In genomic region chr9:83912194-83912593, GRCh38 we compare ENCODE assay signal across 8 cellular contexts. TPM values are rescaled to one million over a fixed set of nuclear protein-coding genes. Genes with fewer than 3 reads are reported as not detected.
DNase-seq lines count a peak whose midpoint lies in the region; ATAC-seq, FAIRE-seq and TF ChIP-seq lines count a peak whose summit lies in the region.
"Not testable (repeated sequence)": the region's sequence is repeated elsewhere in the genome, so short reads cannot be mapped to it uniquely, and the experiment has no call there.

No MANE protein-coding gene starts in this region.

- peak; percentile 62 for ATAC-seq in GM19372 (IDR thresholded peaks at IDR 0.05; ENCODE audit: low read depth, unreplicated experiment)
- ATAC-seq in HG03457 (IDR thresholded peaks at IDR 0.05; ENCODE audit: unreplicated experiment) = peak; percentile 65
- ATAC-seq in activated CD8-positive, alpha-beta T cell treated with anti-CD3 and anti-CD28 coated beads for 36 hours = peak; percentile 67

- not testable (repeated sequence) for H3K4me1 Mint-ChIP-seq in CD4-positive, alpha-beta memory T cell; activated CD8-positive, alpha-beta T cell treated with anti-CD3 and anti-CD28 coated beads for 36 hours (ENCODE audit: low read depth)

- FAIRE-seq in small intestine (lab: Jason Lieb, UNC) = peak; percentile 96

- peak in 4 of 5 donors; percentile 45 to 57 (median 52) for DNase-seq in CD4-positive, alpha-beta memory T cell
- peak; percentile 32 for DNase-seq in NOMO-1 treated with DMSO at 0.1 percent for 48 hours (lab: John Stamatoyannopoulos, UW; ENCODE audit: unreplicated experiment)
- peak; percentile 17 for DNase-seq in activated CD8-positive, alpha-beta T cell treated with anti-CD3 and anti-CD28 coated beads for 36 hours
- peak; percentile 14 for DNase-seq in epithelial cell of esophagus (ENCODE audit: low read depth)
- DNase-seq in left kidney (ENCODE audit: low read depth, low spot score) = peak; percentile 36
- DNase-seq in small intestine = peak; percentile 9

- not testable (repeated sequence) for H3K4me1 ChIP-seq in CD4-positive, alpha-beta memory T cell (ENCODE audit: insufficient read depth, low read length); small intestine (ENCODE audit: control insufficient read depth in 2 of 2, insufficient read depth in 1 of 2, low read depth in 1 of 2, low read length in 1 of 2)

- peak; percentile 54 for TF ChIP-seq CTCF in activated CD8-positive, alpha-beta T cell treated with anti-CD3 and anti-CD28 coated beads for 36 hours (IDR thresholded peaks at IDR 0.05)
- TF ChIP-seq CTCF in epithelial cell of esophagus (IDR thresholded peaks at IDR 0.05; ENCODE audit: insufficient read depth, low read depth, low read length, missing control alignments) = peak; percentile 33

- H3K9me3 ChIP-seq in CD4-positive, alpha-beta memory T cell (ENCODE audit: control insufficient read depth in 1 of 2, low read length in 2 of 2); small intestine (ENCODE audit: control insufficient read depth, low read depth): not testable (repeated sequence)

- H3K4me3 Mint-ChIP-seq in CD4-positive, alpha-beta memory T cell; activated CD8-positive, alpha-beta T cell treated with anti-CD3 and anti-CD28 coated beads for 36 hours: not testable (repeated sequence)

- not testable (repeated sequence) for H3K27me3 Mint-ChIP-seq in CD4-positive, alpha-beta memory T cell; activated CD8-positive, alpha-beta T cell treated with anti-CD3 and anti-CD28 coated beads for 36 hours

- H3K27ac ChIP-seq in CD4-positive, alpha-beta memory T cell (ENCODE audit: low read depth, low read length); small intestine (ENCODE audit: low read depth in 1 of 2, low read length in 1 of 2): not testable (repeated sequence)

- CTCF ChIA-PET in CD4-positive, alpha-beta memory T cell (lab: Charles Lee; ENCODE audit: partially characterized antibody) = interaction anchor here (0.8 to 5.0 kb wide), 7 partner anchors 9 to 582 kb away, joined by 4 to 82 read pairs (median 11); partner anchors contain the start of genes IDNK and KIF27
- CTCF ChIA-PET in activated CD8-positive, alpha-beta T cell treated with anti-CD3 and anti-CD28 coated beads for 36 hours (lab: Charles Lee) = interaction anchor here (0.9 to 2.0 kb wide), 8 partner anchors 10 to 578 kb away, joined by 3 to 7 read pairs (median 4); partner anchors contain the start of gene KIF27

- WGBS in small intestine, 3 donors = 18 to 31% (median 21%) methylated on average over 3 of the region's 3 CpGs

- intact Hi-C loops in CD4-positive, alpha-beta memory T cell (cut with micrococcal nuclease) = loop anchor here (2.0 kb wide), 1 partner anchor 289 kb away; the partner anchor contains the start of gene IDNK
- intact Hi-C loops in activated CD8-positive, alpha-beta T cell treated with anti-CD3 and anti-CD28 coated beads for 36 hours (cut with micrococcal nuclease) = not testable (repeated sequence)

- H3K36me3 Mint-ChIP-seq in CD4-positive, alpha-beta memory T cell; activated CD8-positive, alpha-beta T cell treated with anti-CD3 and anti-CD28 coated beads for 36 hours (ENCODE audit: low read depth): not testable (repeated sequence)

- POLR2A ChIA-PET in CD4-positive, alpha-beta memory T cell (lab: Charles Lee; ENCODE audit: partially characterized antibody) = interaction anchor here (1.1 to 2.0 kb wide), 2 partner anchors 68 to 205 kb away, joined by 3 to 6 read pairs; partner anchors contain the start of genes HNRNPK, RMI1 and UBQLN1
- POLR2A ChIA-PET in activated CD8-positive, alpha-beta T cell treated with anti-CD3 and anti-CD28 coated beads for 36 hours (lab: Charles Lee) = not testable (repeated sequence)

- not testable (repeated sequence) for H3K27ac Mint-ChIP-seq in CD4-positive, alpha-beta memory T cell; activated CD8-positive, alpha-beta T cell treated with anti-CD3 and anti-CD28 coated beads for 36 hours

- not testable (repeated sequence) for H3K9me3 Mint-ChIP-seq in CD4-positive, alpha-beta memory T cell; activated CD8-positive, alpha-beta T cell treated with anti-CD3 and anti-CD28 coated beads for 36 hours

- not testable (repeated sequence) for H3K36me3 ChIP-seq in CD4-positive, alpha-beta memory T cell (ENCODE audit: insufficient read depth, low read length); small intestine (ENCODE audit: control insufficient read depth in 2 of 2, insufficient read depth in 2 of 2, low read length in 2 of 2)

- H3K4me3 ChIP-seq in CD4-positive, alpha-beta memory T cell (ENCODE audit: low read length in 2 of 2); epithelial cell of esophagus (ENCODE audit: low read length); small intestine (ENCODE audit: low read depth in 1 of 2, low read length in 2 of 2): not testable (repeated sequence)

- not testable (repeated sequence) for H3K27me3 ChIP-seq in CD4-positive, alpha-beta memory T cell (ENCODE audit: insufficient read depth, low read length); small intestine (ENCODE audit: control insufficient read depth in 2 of 2, insufficient read depth in 2 of 2, low read length in 2 of 2)

RNA-seq across cellular contexts. Expression of gene KIF27, which starts 9.0 kb away (rescaled TPM):
- 1 to 10 TPM; 4.7 to 5.2 TPM for total RNA-seq in CD4-positive, alpha-beta memory T cell
- 1 to 10 TPM; 1.5 to 2.1 TPM for polyA plus RNA-seq in CD4-positive, alpha-beta memory T cell
- total RNA-seq in activated CD8-positive, alpha-beta T cell treated with anti-CD3 and anti-CD28 coated beads for 36 hours = 1 to 10 TPM; 2.6 to 3.4 TPM
- 1 to 10 TPM in 2 of 3 donors, under 1 TPM in 1; 0.27 to 1.6 (median 1.1) TPM for polyA plus RNA-seq in small intestine
